ENCODE assay signal across 8 cellular contexts in the genomic region with DNA sequence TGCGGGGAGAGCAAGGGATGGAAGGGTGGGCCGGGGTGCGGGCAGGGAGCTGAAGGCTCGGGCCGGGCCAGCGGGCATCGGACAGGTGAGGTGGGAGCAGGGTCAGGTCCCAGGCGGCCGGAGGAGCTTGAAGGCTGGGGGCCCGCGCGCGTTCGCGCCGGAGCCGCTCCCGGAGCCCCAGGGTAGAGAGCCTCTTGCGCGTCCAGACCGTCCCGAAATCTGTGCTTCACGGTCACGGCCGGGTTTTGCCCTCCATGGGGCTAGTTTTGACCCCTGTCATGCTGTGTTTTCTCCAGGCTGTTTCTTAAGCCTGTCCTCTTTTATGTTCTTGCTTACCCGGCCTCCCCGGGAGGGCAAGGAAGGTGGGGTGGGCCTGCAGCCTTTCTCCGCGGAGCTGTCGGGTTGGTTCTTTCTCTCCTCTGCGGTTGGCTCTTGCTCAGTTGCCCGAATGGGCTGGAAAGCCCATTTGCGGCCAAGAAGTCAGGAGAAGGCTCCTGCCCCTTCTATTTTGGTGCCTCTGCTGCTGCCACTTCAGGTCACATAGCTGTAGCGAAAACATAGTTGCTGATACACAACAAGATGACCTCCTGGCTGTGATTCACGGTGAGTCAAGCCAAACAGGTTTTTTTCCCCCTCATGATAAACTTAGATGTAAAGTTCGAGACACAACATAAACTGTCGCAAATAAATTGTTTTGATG. TPM values are rescaled to one million over a fixed set of nuclear protein-coding genes. Genes with fewer than 3 reads are reported as not detected.
A peak's percentile ranks its signal among the peaks of the same experiment; 100 is the strongest.
DNase-seq lines count a peak whose midpoint lies in the region; ATAC-seq and TF ChIP-seq lines count a peak whose summit lies in the region.

No MANE protein-coding gene starts in this region.

- ATAC-seq in GM21515 (IDR thresholded peaks at IDR 0.05; ENCODE audit: unreplicated experiment), result peak; percentile 46
- peak; percentile 60 for ATAC-seq in esophagus mucosa

- DNase-seq in HPDE6-E6E7 (ENCODE audit: extremely low spot score) (peak; percentile 54), vagina (ENCODE audit: extremely low spot score in 2 of 2) (no peak), foreskin melanocyte (no peak)
- DNase-seq in activated CD4-positive, alpha-beta T cell treated with anti-CD3 and anti-CD28 coated beads, Interleukin-2, amount 50 U/mL, for 48 hours, result peak; percentile 13 to 17

- no peak for TF ChIP-seq POLR2A in vagina (IDR thresholded peaks at IDR 0.05)

- no peak for TF ChIP-seq CTCF in vagina (IDR thresholded peaks at IDR 0.05)

- H3K9ac ChIP-seq in ES-I3 (ENCODE audit: low read depth, low read length) (peak overlapping the region; percentile 84), muscle layer of colon (ENCODE audit: low read length) (peak overlapping the region; percentile 59)

- no peaks in the 10 kb centered on the region; the same call in 1 of the 2 replicates for H3K36me3 ChIP-seq in ES-I3 (ENCODE audit: insufficient read depth, low read length)
- H3K36me3 ChIP-seq in muscle layer of colon (ENCODE audit: insufficient read depth, low read length), result no peaks in the 10 kb centered on the region
- H3K36me3 ChIP-seq in vagina, result no peaks in the 10 kb centered on the region

- intact Hi-C loops in vagina (cut with DNase I), result loop anchor here (2.0 kb wide), 1 partner anchor 67 kb away; a partner anchor contains a TSS

- H3K27me3 ChIP-seq in muscle layer of colon (ENCODE audit: control insufficient read depth in 1 of 2, insufficient read depth in 2 of 2, low read length in 2 of 2), result no peaks in the 10 kb centered on the region
- no peaks in the 10 kb centered on the region for H3K27me3 ChIP-seq in vagina

- H3K4me1 ChIP-seq in ES-I3 (ENCODE audit: insufficient read depth, low read length) (no peaks in the 10 kb centered on the region), muscle layer of colon (ENCODE audit: insufficient read depth, low read length) (peaks cover 15% of the 10 kb centered on the region), vagina (peaks cover 20% of the 10 kb centered on the region)

- H3K9me3 ChIP-seq in ES-I3 (ENCODE audit: control insufficient read depth, insufficient read depth, low read length), result no peaks in the 10 kb centered on the region
- no peaks in the 10 kb centered on the region for H3K9me3 ChIP-seq in muscle layer of colon (ENCODE audit: low read length)
- no peaks in the 10 kb centered on the region for H3K9me3 ChIP-seq in vagina

- H3K27ac ChIP-seq in muscle layer of colon (ENCODE audit: low read depth, low read length) (peak overlapping the region; percentile 81), vagina (peak overlapping the region; percentile 76)

- H3K4me3 ChIP-seq in muscle layer of colon (ENCODE audit: low read depth in 1 of 2, low read length in 2 of 2) (peak overlapping the region; percentile 49 to 83), vagina (peak overlapping the region; percentile 86 to 97)

RNA-seq across cellular contexts. Expression of a gene that starts 0.7 kb away (rescaled TPM):
- total RNA-seq in esophagus mucosa, result 10.6 TPM
- 10.1 TPM for total RNA-seq in vagina

RNA-seq across cellular contexts. Expression of a gene that starts 49.8 kb away (rescaled TPM):
- total RNA-seq in esophagus mucosa, result 19.9 TPM
- 13.3 TPM for total RNA-seq in vagina

Comparison
In these comparisons a context has a peak if more than half of its experiments do, and no peak if none do; other contexts are left out.
1. DNase-seq: peak in HPDE6-E6E7 (single experiment) and activated CD4-positive, alpha-beta T cell treated with anti-CD3 and anti-CD28 coated beads, Interleukin-2, amount 50 U/mL, for 48 hours (2 of 2); none in vagina (0 of 2) and foreskin melanocyte (single experiment).